Comparison of ENCODE assay signal across 9 cellular contexts in genomic region chr7:69739906-69740545, GRCh38.
A peak's percentile ranks its signal among the peaks of the same experiment; 100 is the strongest.
DNase-seq lines count a peak whose midpoint lies in the region; ATAC-seq and TF ChIP-seq lines count a peak whose summit lies in the region.
"Had no signal": no experiment of that assay in that cellular context is flagged by ENCODE, and none has a peak within 500 bp of the region (broad histone marks: within the 10 kb centered on the region; RNA-seq: fewer than 3 reads in every experiment).

No MANE protein-coding gene starts in this region.

- WGBS in lower leg skin, 2 donors, result 11 to 23% methylated on average over 4 of the region's 4 CpGs

- no peaks in the 10 kb centered on the region for H3K9me3 ChIP-seq in colonic mucosa

- no peaks in the 10 kb centered on the region for H3K36me3 ChIP-seq in colonic mucosa

- no peak overlapping the region for H3K9ac ChIP-seq in colonic mucosa (ENCODE audit: low read depth in 2 of 2, low read length in 2 of 2)

- H3K27ac Mint-ChIP-seq in T-cell, result no peak overlapping the region
- no peak overlapping the region for H3K27ac Mint-ChIP-seq in activated T-helper 1 cell treated with anti-CD3 and anti-CD28 coated beads, Interleukin-12 subunit alpha, Interleukin-12 subunit beta, Interleukin-2, Interleukin-4 antibody, amounts not matched to agents 30 ng/mL and 10 ng/mL and 1 ng/mL, durations not matched to agents 14 hours and 24 hours and 36 hours
- H3K27ac Mint-ChIP-seq: stimulated activated naive CD8-positive, alpha-beta T cell treated with anti-CD3 and anti-CD28 coated beads, Interleukin-15, Interleukin-2, amounts not matched to agents 100 ng/mL and 50 ng/mL, for 24 hours had no signal

- H3K27ac ChIP-seq in colonic mucosa, result no peak overlapping the region

- CTCF ChIA-PET in T-cell (lab: Charles Lee), result no interaction called here

- peaks cover 0 to 6% (median 0%) of the 10 kb centered on the region in 3 donors for H3K4me1 Mint-ChIP-seq in T-cell
- no peaks in the 10 kb centered on the region for H3K4me1 Mint-ChIP-seq in activated T-helper 1 cell treated with anti-CD3 and anti-CD28 coated beads, Interleukin-12 subunit alpha, Interleukin-12 subunit beta, Interleukin-2, Interleukin-4 antibody, amounts not matched to agents 30 ng/mL and 10 ng/mL and 1 ng/mL, durations not matched to agents 14 hours and 24 hours and 36 hours (ENCODE audit: low read depth)

- TF ChIP-seq CTCF in lower leg skin (IDR thresholded peaks at IDR 0.05) (no peak), colonic mucosa (IDR thresholded peaks at IDR 0.05) (no peak)

- H3K9me3 Mint-ChIP-seq in T-cell, result peaks cover 0 to 3% (median 0%) of the 10 kb centered on the region in 3 donors
- H3K9me3 Mint-ChIP-seq in activated T-helper 1 cell treated with anti-CD3 and anti-CD28 coated beads, Interleukin-12 subunit alpha, Interleukin-12 subunit beta, Interleukin-2, Interleukin-4 antibody, amounts not matched to agents 30 ng/mL and 10 ng/mL and 1 ng/mL, durations not matched to agents 14 hours and 24 hours and 36 hours, result no peaks in the 10 kb centered on the region
- H3K9me3 Mint-ChIP-seq: stimulated activated naive CD8-positive, alpha-beta T cell treated with anti-CD3 and anti-CD28 coated beads, Interleukin-15, Interleukin-2, amounts not matched to agents 100 ng/mL and 50 ng/mL, for 24 hours had no signal

- POLR2A ChIA-PET in T-cell (lab: Charles Lee), result no interaction called here

- no peaks in the 10 kb centered on the region for H3K27me3 ChIP-seq in colonic mucosa

- no peak overlapping the region for H3K4me3 Mint-ChIP-seq in T-cell
- no peak overlapping the region for H3K4me3 Mint-ChIP-seq in activated T-helper 1 cell treated with anti-CD3 and anti-CD28 coated beads, Interleukin-12 subunit alpha, Interleukin-12 subunit beta, Interleukin-2, Interleukin-4 antibody, amounts not matched to agents 30 ng/mL and 10 ng/mL and 1 ng/mL, durations not matched to agents 14 hours and 24 hours and 36 hours
- H3K4me3 Mint-ChIP-seq: stimulated activated naive CD8-positive, alpha-beta T cell treated with anti-CD3 and anti-CD28 coated beads, Interleukin-15, Interleukin-2, amounts not matched to agents 100 ng/mL and 50 ng/mL, for 24 hours had no signal

- H3K36me3 Mint-ChIP-seq in T-cell, result no peaks in the 10 kb centered on the region
- no peaks in the 10 kb centered on the region for H3K36me3 Mint-ChIP-seq in activated T-helper 1 cell treated with anti-CD3 and anti-CD28 coated beads, Interleukin-12 subunit alpha, Interleukin-12 subunit beta, Interleukin-2, Interleukin-4 antibody, amounts not matched to agents 30 ng/mL and 10 ng/mL and 1 ng/mL, durations not matched to agents 14 hours and 24 hours and 36 hours (ENCODE audit: low read depth)

- ATAC-seq in HG02938 (IDR thresholded peaks at IDR 0.05; ENCODE audit: unreplicated experiment) (peak; percentile 40), T-cell (replicated peaks in 1 of 4) (no peak)

- H3K27me3 Mint-ChIP-seq in T-cell, result peaks cover 0 to 3% of the 10 kb centered on the region in 2 donors
- peaks cover 2% of the 10 kb centered on the region for H3K27me3 Mint-ChIP-seq in activated T-helper 1 cell treated with anti-CD3 and anti-CD28 coated beads, Interleukin-12 subunit alpha, Interleukin-12 subunit beta, Interleukin-2, Interleukin-4 antibody, amounts not matched to agents 30 ng/mL and 10 ng/mL and 1 ng/mL, durations not matched to agents 14 hours and 24 hours and 36 hours (ENCODE audit: insufficient read depth)

- DNase-seq in NCI-H2081 (lab: John Stamatoyannopoulos, UW) (peak; percentile 26 to 74), NCI-H2081 treated with DMSO at 0.1 percent for 48 hours (lab: John Stamatoyannopoulos, UW) (no peak), SHP77 (lab: John Stamatoyannopoulos, UW) (peak; percentile 18 to 58), lower leg skin (ENCODE audit: low spot score in 2 of 2) (peak; percentile 45 to 84), T-cell (no peak), colonic mucosa (no peak)
- no peak for DNase-seq in activated T-helper 1 cell treated with anti-CD3 and anti-CD28 coated beads, Interleukin-12 subunit alpha, Interleukin-12 subunit beta, Interleukin-2, Interleukin-4 antibody, amounts not matched to agents 30 ng/mL and 10 ng/mL and 1 ng/mL, durations not matched to agents 14 hours and 24 hours and 36 hours (ENCODE audit: low spot score)

- H3K4me3 ChIP-seq in lower leg skin (ENCODE audit: low read depth, poor library complexity, severe bottlenecking) (no peak overlapping the region), colonic mucosa (no peak overlapping the region)

- intact Hi-C loops in lower leg skin (cut with DNase I; ENCODE audit: low total_unique reads) (no loop called here), colonic mucosa (cut with DNase I) (no loop called here)
- intact Hi-C loops in activated T-helper 1 cell treated with anti-CD3 and anti-CD28 coated beads, Interleukin-12 subunit alpha, Interleukin-12 subunit beta, Interleukin-2, Interleukin-4 antibody, amounts not matched to agents 30 ng/mL and 10 ng/mL and 1 ng/mL, durations not matched to agents 14 hours and 24 hours and 36 hours (cut with micrococcal nuclease), result no loop called here

- TF ChIP-seq POLR2A in lower leg skin (IDR thresholded peaks at IDR 0.05), result no peak

- no peaks in the 10 kb centered on the region for H3K4me1 ChIP-seq in colonic mucosa

Comparison
In these comparisons a context has a peak if more than half of its experiments do, and no peak if none do; other contexts are left out.
1. DNase-seq: peak in NCI-H2081 (2 of 2), SHP77 (2 of 2) and lower leg skin (2 of 2); none in NCI-H2081 treated with DMSO at 0.1 percent for 48 hours (single experiment), T-cell (0 of 34), colonic mucosa (single experiment) and activated T-helper 1 cell treated with anti-CD3 and anti-CD28 coated beads, Interleukin-12 subunit alpha, Interleukin-12 subunit beta, Interleukin-2, Interleukin-4 antibody, amounts not matched to agents 30 ng/mL and 10 ng/mL and 1 ng/mL, durations not matched to agents 14 hours and 24 hours and 36 hours (single experiment).